In the genomic region with DNA sequence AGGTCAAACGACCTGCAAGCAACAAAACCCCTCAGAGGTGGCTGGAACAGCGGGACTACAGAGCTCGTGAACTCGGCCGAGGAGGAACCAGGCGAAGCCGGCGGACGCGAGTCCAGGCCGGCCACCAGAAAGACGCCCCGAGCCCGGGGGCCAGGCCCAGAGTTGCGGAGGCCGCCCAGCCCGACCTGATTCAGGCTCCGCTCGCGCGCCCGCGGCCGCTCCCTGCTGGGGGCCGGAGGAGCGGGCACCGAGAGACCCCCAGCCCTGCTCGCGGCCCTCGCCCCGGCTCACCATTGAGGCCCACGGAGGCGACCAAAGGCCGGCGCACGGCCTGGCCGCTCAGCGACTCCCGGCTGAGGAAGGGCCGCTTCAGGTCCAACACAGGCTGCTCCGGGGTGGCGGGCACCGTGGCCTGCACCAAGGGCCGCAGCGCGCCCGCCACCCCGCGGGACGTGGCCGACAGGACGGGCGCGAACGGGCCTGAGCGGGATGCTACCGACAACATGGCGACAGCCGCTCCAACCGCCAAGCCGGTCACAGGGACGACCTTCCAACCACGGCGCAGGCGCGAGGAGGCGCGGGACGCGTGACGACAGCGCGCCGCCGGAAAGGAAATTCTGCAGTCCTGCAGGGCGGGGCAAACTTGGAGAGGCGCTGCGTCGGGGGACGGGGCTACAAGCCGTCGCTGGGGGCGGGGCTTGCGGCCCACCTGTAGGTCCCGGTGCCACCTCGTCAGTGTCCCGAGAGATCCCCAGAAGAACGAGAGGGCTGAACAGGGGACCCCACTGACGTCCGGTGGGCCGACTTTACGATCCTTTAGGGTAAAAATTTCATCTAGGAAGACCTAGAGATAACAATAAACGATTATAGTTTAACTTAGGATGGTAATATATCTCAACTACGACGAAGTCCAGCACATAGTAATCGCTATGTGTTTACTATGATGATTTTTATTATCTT, we compare ENCODE assay signal across 8 cellular contexts. TPM values are rescaled to one million over a fixed set of nuclear protein-coding genes. Genes with fewer than 3 reads are reported as not detected.
A peak's percentile ranks its signal among the peaks of the same experiment; 100 is the strongest.
DNase-seq lines count a peak whose midpoint lies in the region; ATAC-seq and TF ChIP-seq lines count a peak whose summit lies in the region.

Gene UQCRFS1, minus strand, starts transcription at position 538 of the 960 bp plus-strand sequence. Its CDS starts 33 bp downstream, at position 505.

- peaks cover 4% of the 10 kb centered on the region for H3K27me3 Mint-ChIP-seq in activated naive CD8-positive, alpha-beta T cell

- H3K4me3 ChIP-seq in GM12864 (ENCODE audit: low read depth, low read length) = peak within 1 kb of the TSS; percentile 96

- H3K27ac Mint-ChIP-seq in activated naive CD8-positive, alpha-beta T cell = peak within 1 kb of the TSS; percentile 94

- peak within 1 kb of the TSS; percentile 59 for H3K27ac ChIP-seq in temporal lobe (ENCODE audit: low read depth, low read length)

- TF ChIP-seq CTCF in GM12864 (IDR thresholded peaks at IDR 0.05; ENCODE audit: low read depth, low read length, missing control alignments) (no peak), omental fat pad (IDR thresholded peaks at IDR 0.05) (no peak)

- peak within 1 kb of the TSS; percentile 95 for H3K4me3 Mint-ChIP-seq in activated naive CD8-positive, alpha-beta T cell

- ATAC-seq in HG02678 (IDR thresholded peaks at IDR 0.05; ENCODE audit: unreplicated experiment) = peak; percentile 95
- peak; percentile 98 for ATAC-seq in omental fat pad (ENCODE audit: low FRiP score)

- peaks cover 5% of the 10 kb centered on the region for H3K9me3 Mint-ChIP-seq in activated naive CD8-positive, alpha-beta T cell (ENCODE audit: low read depth)

- DNase-seq in GM12864 (ENCODE audit: low read depth) (peak; percentile 85), NCI-H1105 treated with DMSO at 0.1 percent for 48 hours (lab: John Stamatoyannopoulos, UW) (peak; percentile 97), SKM-1 treated with dmso at 0.1 percent for 144 hours (lab: John Stamatoyannopoulos, UW; ENCODE audit: unreplicated experiment) (peak; percentile 89), glomerular visceral epithelial cell (ENCODE audit: extremely low spot score) (peak; percentile 94), omental fat pad (ENCODE audit: low spot score) (peak; percentile 75)

- peaks cover 17% of the 10 kb centered on the region for H3K36me3 Mint-ChIP-seq in activated naive CD8-positive, alpha-beta T cell

- H3K4me1 Mint-ChIP-seq in activated naive CD8-positive, alpha-beta T cell (ENCODE audit: low read depth) = peaks cover 51% of the 10 kb centered on the region

RNA-seq across cellular contexts. Expression of gene UQCRFS1, which starts in this region (rescaled TPM):
- 10 to 100 TPM; 25.4 to 37.5 (median 32.9) TPM for total RNA-seq in omental fat pad
- 22.1 TPM for total RNA-seq in temporal lobe

Comparison
In these comparisons a context has a peak if more than half of its experiments do, and no peak if none do; other contexts are left out.
1. Peak in every context shown above with its lines: DNase-seq, ATAC-seq, H3K4me3 ChIP-seq and H3K27ac ChIP-seq.